ENCODE assay signal across 32 cellular contexts in the genomic region with DNA sequence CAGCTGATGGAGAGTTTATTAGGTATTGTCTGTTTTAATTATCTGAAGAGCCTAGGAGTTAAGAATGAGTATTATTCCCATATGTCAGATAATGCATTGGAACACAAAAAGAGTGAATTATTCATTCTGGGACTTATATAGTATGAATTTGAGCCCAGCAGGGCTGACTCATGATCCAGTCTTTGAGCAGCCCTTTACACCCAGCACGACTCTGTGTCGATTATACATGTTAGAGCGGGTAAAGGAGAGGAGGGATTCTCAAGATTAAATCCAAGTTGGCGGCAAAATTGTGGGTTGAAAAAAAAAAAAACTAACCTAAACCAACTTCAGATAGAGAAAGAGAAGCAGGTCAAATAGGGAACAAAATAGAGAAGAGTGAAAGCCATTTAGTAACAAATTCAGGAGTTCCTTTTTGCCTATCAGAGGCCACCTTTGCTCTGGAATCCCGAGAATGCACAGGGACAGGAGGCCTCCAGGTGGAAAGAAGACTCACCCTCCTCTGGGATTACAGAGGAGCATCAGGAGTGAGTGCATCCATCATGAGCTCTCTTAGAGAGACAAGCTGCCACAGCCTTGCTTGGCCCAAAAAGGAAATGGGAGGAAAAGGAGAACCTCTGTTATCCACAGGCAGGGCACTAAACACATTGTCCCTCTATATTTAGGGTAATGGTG. TPM values are rescaled to one million over a fixed set of nuclear protein-coding genes. Genes with fewer than 3 reads are reported as not detected.
"Had no signal": no experiment of that assay in that cellular context is flagged by ENCODE, and none has a peak within 500 bp of the region (broad histone marks: within the 10 kb centered on the region; RNA-seq: fewer than 3 reads in every experiment).

No MANE protein-coding gene starts in this region.

- H3K9me3 ChIP-seq: left ventricle myocardium inferior, right lobe of liver, transverse colon, uterus had no signal

- H3K27me3 ChIP-seq: neural progenitor cell, right lobe of liver, transverse colon, uterus had no signal

- DNase-seq: activated CD4-positive, alpha-beta T cell treated with anti-CD3 and anti-CD28 coated beads for 1 hour; activated CD4-positive, alpha-beta T cell treated with anti-CD3 and anti-CD28 coated beads, Interleukin-2, amount 50 U/mL, for 1 hour; activated CD8-positive, alpha-beta T cell treated with anti-CD3 and anti-CD28 coated beads, Interleukin-2, amount 10 ng/mL, durations not matched to agents 7 days and 5 days; activated gamma-delta T cell treated with Interleukin-2 at 50 U/mL for 16 hours; activated T-cell treated with anti-CD3 and anti-CD28 coated beads, Interleukin-2, amount 50 U/mL, for 1 hour; aorta; caudate nucleus; dermis blood vessel endothelial cell; effector CD8-positive, alpha-beta T cell; hypothalamus; immature natural killer cell; left ventricle myocardium inferior; naive thymus-derived CD8-positive, alpha-beta T cell; posterior cingulate gyrus; right lobe of liver; small intestine; stimulated activated CD4-positive, alpha-beta T cell treated with anti-CD3 and anti-CD28 coated beads, Interleukin-15, amount 100 ng/mL, for 24 hours; transverse colon; uterus; WERI-Rb-1 had no signal

- H3K9ac ChIP-seq: neural progenitor cell had no signal

- H3K4me3 Mint-ChIP-seq: activated CD8-positive, alpha-beta T cell treated with anti-CD3 and anti-CD28 coated beads, Interleukin-2, amount 10 ng/mL, durations not matched to agents 7 days and 5 days; activated naive CD4-positive, alpha-beta T cell treated with anti-CD3 and anti-CD28 coated beads, Interleukin-2, amount 50 U/mL, for 24 hours; brain; immature natural killer cell; mesothelial cell of epicardium; naive thymus-derived CD8-positive, alpha-beta T cell; neural progenitor cell; stimulated activated memory B cell treated with anti-CD40 and anti-IgM and Interleukin-4, amounts not matched to agents 10 μg/mL and 1 μg/mL and 100 μg/mL, for 72 hours had no signal

- H3K36me3 Mint-ChIP-seq: activated naive CD4-positive, alpha-beta T cell treated with anti-CD3 and anti-CD28 coated beads, Interleukin-2, amount 50 U/mL, for 24 hours; brain; immature natural killer cell; mesothelial cell of epicardium; naive thymus-derived CD8-positive, alpha-beta T cell; neural progenitor cell; stimulated activated memory B cell treated with anti-CD40 and anti-IgM and Interleukin-4, amounts not matched to agents 10 μg/mL and 1 μg/mL and 100 μg/mL, for 72 hours had no signal

- H3K27ac ChIP-seq: left ventricle myocardium inferior, neural progenitor cell, right lobe of liver, transverse colon, uterus, WERI-Rb-1 had no signal

- H2AFZ ChIP-seq: neural progenitor cell had no signal

- H3K4me3 ChIP-seq: left ventricle myocardium inferior, neural progenitor cell, right lobe of liver, transverse colon, uterus had no signal

- ATAC-seq: activated CD8-positive, alpha-beta T cell treated with anti-CD3 and anti-CD28 coated beads, Interleukin-2, amount 10 ng/mL, durations not matched to agents 7 days and 5 days; esophagus mucosa; naive thymus-derived CD8-positive, alpha-beta T cell; right lobe of liver; stimulated activated memory B cell treated with anti-CD40 and anti-IgM and Interleukin-4, amounts not matched to agents 10 μg/mL and 1 μg/mL and 100 μg/mL, for 72 hours had no signal

- H3K27ac Mint-ChIP-seq: activated CD8-positive, alpha-beta T cell treated with anti-CD3 and anti-CD28 coated beads, Interleukin-2, amount 10 ng/mL, durations not matched to agents 7 days and 5 days; activated naive CD4-positive, alpha-beta T cell treated with anti-CD3 and anti-CD28 coated beads, Interleukin-2, amount 50 U/mL, for 24 hours; brain; immature natural killer cell; mesothelial cell of epicardium; naive thymus-derived CD8-positive, alpha-beta T cell; neural progenitor cell; stimulated activated memory B cell treated with anti-CD40 and anti-IgM and Interleukin-4, amounts not matched to agents 10 μg/mL and 1 μg/mL and 100 μg/mL, for 72 hours had no signal

- H3K9me3 Mint-ChIP-seq: activated naive CD4-positive, alpha-beta T cell treated with anti-CD3 and anti-CD28 coated beads, Interleukin-2, amount 50 U/mL, for 24 hours; immature natural killer cell; mesothelial cell of epicardium; naive thymus-derived CD8-positive, alpha-beta T cell; neural progenitor cell; stimulated activated memory B cell treated with anti-CD40 and anti-IgM and Interleukin-4, amounts not matched to agents 10 μg/mL and 1 μg/mL and 100 μg/mL, for 72 hours had no signal

- H3K27me3 Mint-ChIP-seq: stimulated activated memory B cell treated with anti-CD40 and anti-IgM and Interleukin-4, amounts not matched to agents 10 μg/mL and 1 μg/mL and 100 μg/mL, for 72 hours had no signal

- H3K36me3 ChIP-seq: left ventricle myocardium inferior, neural progenitor cell, right lobe of liver, transverse colon, uterus, WERI-Rb-1 had no signal

- H3K4me1 ChIP-seq: left ventricle myocardium inferior, neural progenitor cell, right lobe of liver, transverse colon, uterus had no signal

- H3K4me2 ChIP-seq: neural progenitor cell had no signal

- H3K4me1 Mint-ChIP-seq: activated naive CD4-positive, alpha-beta T cell treated with anti-CD3 and anti-CD28 coated beads, Interleukin-2, amount 50 U/mL, for 24 hours; brain; immature natural killer cell; mesothelial cell of epicardium; naive thymus-derived CD8-positive, alpha-beta T cell; neural progenitor cell; stimulated activated memory B cell treated with anti-CD40 and anti-IgM and Interleukin-4, amounts not matched to agents 10 μg/mL and 1 μg/mL and 100 μg/mL, for 72 hours had no signal

RNA-seq across cellular contexts. Expression of gene MRGPRX1, which starts 3.1 kb away (rescaled TPM):
- total RNA-seq: activated CD8-positive, alpha-beta T cell treated with anti-CD3 and anti-CD28 coated beads, Interleukin-2, amount 10 ng/mL, durations not matched to agents 7 days and 5 days; aorta; dermis blood vessel endothelial cell; esophagus mucosa; frontal cortex; left ventricle myocardium inferior; lung microvascular endothelial cell; mesothelial cell of epicardium; naive thymus-derived CD8-positive, alpha-beta T cell; omental fat pad; right lobe of liver; T-helper 1 cell treated with Interleukin-12 subunit alpha and Interleukin-12 subunit beta and Interleukin-4 antibody, amounts not matched to agents 30 ng/mL and 1 ng/mL, for 36 hours; temporal lobe; transverse colon; uterus had no signal
- polyA plus RNA-seq: adipose tissue; aorta; immature natural killer cell; naive thymus-derived CD8-positive, alpha-beta T cell; small intestine had no signal
